ENCODE assay signal across 36 cellular contexts in the genomic region with DNA sequence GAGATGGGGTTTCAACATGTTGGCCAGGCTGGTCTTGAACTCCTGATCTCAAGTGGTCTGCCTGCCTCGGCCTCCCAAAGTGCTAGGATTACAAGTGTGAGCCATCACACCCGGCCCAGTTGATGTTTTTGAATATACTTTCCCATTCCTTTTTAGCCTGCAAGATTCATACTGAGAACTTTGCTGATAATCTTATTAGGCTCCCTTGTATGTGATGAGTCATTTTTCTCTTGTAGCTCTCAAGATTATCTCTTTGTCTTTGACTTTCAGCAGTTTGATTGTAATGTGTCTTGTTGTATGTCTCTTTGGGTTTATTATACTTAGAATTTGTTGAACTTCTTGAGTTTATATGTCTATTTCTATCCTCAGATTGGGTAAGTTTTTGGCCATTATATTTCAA.
"Had no signal": no experiment of that assay in that cellular context is flagged by ENCODE, and none has a peak within 500 bp of the region (broad histone marks: within the 10 kb centered on the region; RNA-seq: fewer than 3 reads in every experiment).

No MANE protein-coding gene starts in this region.

- DNase-seq: Kasumi-1, MG63, MM.1S, MV-4-11, NCI-H1048, NCI-H1092, NCI-H1092 treated with DMSO at 0.1 percent for 48 hours, NCI-H1105, NCI-H1105 treated with DMSO at 0.1 percent for 48 hours, NCI-H1417, NCI-H1417 treated with DMSO at 0.1 percent for 48 hours, NCI-H1436, NCI-H1436 treated with DMSO at 0.1 percent for 48 hours, NCI-H146, NCI-H1694, NCI-H1694 treated with DMSO at 0.1 percent for 48 hours, NCI-H187, NCI-H187 treated with DMSO at 0.1 percent for 48 hours, NCI-H1930, NCI-H2029, NCI-H2029 treated with DMSO at 0.1 percent for 48 hours, NCI-H2081, NCI-H2081 treated with DMSO at 0.1 percent for 48 hours, NCI-H2107, NCI-H2171, NCI-H2171 treated with DMSO at 0.1 percent for 48 hours, NCI-H2227 treated with DMSO at 0.1 percent for 48 hours, NCI-H226, NCI-H345, NCI-H446, NCI-H446 treated with DMSO at 0.1 percent for 48 hours, NCI-H510A, NCI-H510A treated with DMSO at 0.1 percent for 48 hours, NCI-H524, NCI-H524 treated with DMSO at 0.1 percent for 48 hours, NCI-H526 had no signal

- H3K36me3 ChIP-seq: MG63 had no signal

- H3K4me3 ChIP-seq: MG63 had no signal

- H3K27me3 ChIP-seq: MG63 had no signal
